Comparison of ENCODE assay signal across 18 cellular contexts in the genomic region with DNA sequence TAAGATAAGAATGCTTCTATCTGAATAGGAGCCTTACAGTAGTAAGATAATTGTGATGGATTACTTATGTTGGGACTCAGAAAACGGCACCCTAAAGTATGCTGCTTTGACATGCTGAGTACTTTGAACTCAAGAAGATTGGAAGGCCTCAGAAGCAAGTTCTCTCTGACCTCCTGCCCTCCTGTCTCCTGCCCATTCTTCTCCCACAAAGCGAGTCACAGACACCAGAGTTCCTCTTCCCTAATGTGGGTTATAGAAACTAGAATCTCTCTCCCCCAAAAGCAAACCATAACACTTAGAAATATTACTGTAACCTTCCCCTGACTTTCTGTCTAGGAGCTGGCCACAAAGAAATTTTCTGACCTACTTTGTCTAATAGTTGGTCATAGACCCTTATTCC.
DNase-seq lines count a peak whose midpoint lies in the region; ATAC-seq, FAIRE-seq and TF ChIP-seq lines count a peak whose summit lies in the region.
"Had no signal": no experiment of that assay in that cellular context is flagged by ENCODE, and none has a peak within 500 bp of the region (broad histone marks: within the 10 kb centered on the region; RNA-seq: fewer than 3 reads in every experiment).

No MANE protein-coding gene starts in this region.

- no peak for TF ChIP-seq POLR2A in H1 (IDR thresholded peaks at IDR 0.05; ENCODE audit: control extremely low read depth in 1 of 2, low read depth in 2 of 2, low read length in 2 of 2)

- WGBS in H1 (ENCODE audit: extremely low coverage in 1 of 2, insufficient coverage in 1 of 2, insufficient read length in 1 of 2, insufficient replicate concordance in 2 of 2, low coverage in 1 of 2, low lambda C conversion rate in 2 of 2, missing lambda C conversion rate in 1 of 2), 2 experiments, result 44% methylated on average over 2 of the region's 2 CpGs; no CpG with 5 or more reads in 1 of the 2 experiments

- H3K9ac ChIP-seq in H1 (replicated peaks in 1 of 4; ENCODE audit: extremely low read depth in 1 of 4, low read depth in 3 of 4, low read length in 3 of 4), result no peak overlapping the region

- no peaks in the 10 kb centered on the region for H3K36me3 Mint-ChIP-seq in stimulated activated effector memory CD8-positive, alpha-beta T cell treated with anti-CD3 and anti-CD28 coated beads, Interleukin-12 subunit alpha, Interleukin-12 subunit beta, amount 100 ng/mL, for 72 hours

- H2BK12ac ChIP-seq in H1 (ENCODE audit: low read depth, low read length), result no peak overlapping the region

- H2BK120ac ChIP-seq in H1 (replicated peaks; ENCODE audit: low read depth, low read length), result no peak overlapping the region

- no peak overlapping the region for H3K23ac ChIP-seq in H1 (ENCODE audit: insufficient read length)

- H3K27me3 ChIP-seq in H1 (replicated peaks in 1 of 4; ENCODE audit: control insufficient read depth in 3 of 4, extremely low read depth in 1 of 4, insufficient read depth in 3 of 4, low read length in 3 of 4), result peaks cover 0 to 7% (median 2%) of the 10 kb centered on the region in 4 experiments; a peak in 4 of 7 replicates
- H3K27me3 ChIP-seq: BE2C had no signal

- FAIRE-seq in RCC 7860 (lab: Jason Lieb, UNC) (peak; percentile 62), H1 (lab: Jason Lieb, UNC) (no peak), frontal cortex (lab: Jason Lieb, UNC) (no peak)
- FAIRE-seq: G401.6 had no signal

- TF ChIP-seq EP300 in H1 (IDR thresholded peaks at IDR 0.05; ENCODE audit: borderline replicate concordance in 1 of 2, low read depth in 2 of 2, low read length in 2 of 2), result no peak

- no peak overlapping the region for H3K18ac ChIP-seq in H1 (ENCODE audit: extremely low read depth, low read length)

- no peaks in the 10 kb centered on the region for H3K4me1 Mint-ChIP-seq in stimulated activated effector memory CD8-positive, alpha-beta T cell treated with anti-CD3 and anti-CD28 coated beads, Interleukin-12 subunit alpha, Interleukin-12 subunit beta, amount 100 ng/mL, for 72 hours

- H2AFZ ChIP-seq in H1 (ENCODE audit: low read length), result no peak overlapping the region

- TF ChIP-seq RAD21 in H1 (IDR thresholded peaks at IDR 0.05 in 1 of 2, conservative IDR thresholded peaks at IDR 0.05 in 1 of 2; ENCODE audit: low read depth in 2 of 2, low read length in 2 of 2), result no peak

- peak; percentile 5 for DNase-seq in SIG-M5 treated with dmso at 0.1 percent for 504 hours (lab: John Stamatoyannopoulos, UW; ENCODE audit: unreplicated experiment)
- no peak for DNase-seq in SIG-M5 (lab: John Stamatoyannopoulos, UW)
- no peak for DNase-seq in RCC 7860 (ENCODE audit: low spot score)
- no peak for DNase-seq in H1 (ENCODE audit: low read depth in 1 of 2, low spot score in 2 of 2)
- DNase-seq in stimulated activated effector memory CD8-positive, alpha-beta T cell treated with anti-CD3 and anti-CD28 coated beads, Interleukin-12 subunit alpha, Interleukin-12 subunit beta, amount 100 ng/mL, for 72 hours (ENCODE audit: low spot score in 2 of 2), result no peak
- no peak for DNase-seq in GM19240 (ENCODE audit: insufficient read length, low spot score)
- DNase-seq in frontal cortex (ENCODE audit: low spot score in 2 of 2), result no peak
- no peak for DNase-seq in stimulated activated CD8-positive, alpha-beta memory T cell treated with anti-CD3 and anti-CD28 coated beads, Interleukin-4, amount 100 ng/mL, for 48 hours
- DNase-seq: BE2C; Caco-2; CD4-positive, alpha-beta T cell; NCI-H1105; NCI-H1694; NCI-H2081 treated with DMSO at 0.1 percent for 48 hours; NK-92 treated with Interleukin-12 subunit alpha and Interleukin-12 subunit beta, amount 100 ng/mL, for 24 hours; RPMI8226; SHP77 treated with DMSO at 0.1 percent for 48 hours had no signal

- H2BK20ac ChIP-seq in H1 (ENCODE audit: low read length), result no peak overlapping the region

- no peak overlapping the region; a peak in 1 of 4 replicates for H3K4me2 ChIP-seq in H1 (ENCODE audit: insufficient read depth in 1 of 2, low read depth in 2 of 2, low read length in 2 of 2)

- H3K27ac ChIP-seq in H1 (ENCODE audit: low read depth, low read length), result no peak overlapping the region

- CTCF ChIA-PET in H1 (lab: Charles Lee; ENCODE audit: partially characterized antibody), result interaction anchor here (0.5 to 1.6 kb wide), 4 partner anchors 8 to 978 kb away, joined by 3 read pairs; no protein-coding TSS in a partner anchor

- H3K14ac ChIP-seq in H1 (ENCODE audit: insufficient read length), result no peak overlapping the region

- H3K4me1 ChIP-seq in H1 (replicated peaks in 1 of 4; ENCODE audit: control insufficient read depth in 3 of 4, insufficient read depth in 4 of 4, low read length in 3 of 4), result peaks cover 0 to 11% (median 3%) of the 10 kb centered on the region in 4 experiments; a peak in 3 of 7 replicates

- H3K9me3 ChIP-seq in H1 (ENCODE audit: insufficient read depth in 2 of 2, low read depth in 1 of 2, low read length in 1 of 2), result no peaks in the 10 kb centered on the region
- H3K9me3 ChIP-seq: BE2C, Caco-2 had no signal

- H3K79me1 ChIP-seq in H1 (ENCODE audit: low read depth, low read length), result no peaks in the 10 kb centered on the region

- peak overlapping the region in 2 of 4 experiments; percentile 10 to 18; a peak in 1 of 8 replicates for H3K4me3 ChIP-seq in H1 (ENCODE audit: extremely low read depth in 1 of 4, insufficient read depth in 2 of 4, low read depth in 3 of 4, low read length in 4 of 4)

- POLR2A ChIA-PET in H1 (lab: Charles Lee; ENCODE audit: partially characterized antibody), result interaction anchor here (1.4 to 1.8 kb wide), 2 partner anchors 8 to 165 kb away, joined by 3 to 4 read pairs; no protein-coding TSS in a partner anchor

- no peak overlapping the region for H3K4me3 Mint-ChIP-seq in stimulated activated effector memory CD8-positive, alpha-beta T cell treated with anti-CD3 and anti-CD28 coated beads, Interleukin-12 subunit alpha, Interleukin-12 subunit beta, amount 100 ng/mL, for 72 hours
- H3K4me3 Mint-ChIP-seq: CD4-positive, alpha-beta T cell had no signal

- no peak overlapping the region for H2BK5ac ChIP-seq in H1 (ENCODE audit: low read depth, low read length)

- H3K23me2 ChIP-seq in H1 (ENCODE audit: low read depth, low read length), result no peaks in the 10 kb centered on the region

- H4K20me1 ChIP-seq in H1 (replicated peaks in 1 of 2; ENCODE audit: control insufficient read depth in 1 of 2, insufficient read depth in 2 of 2, low read length in 2 of 2), result no peaks in the 10 kb centered on the region

- no peak overlapping the region for H4K5ac ChIP-seq in H1 (ENCODE audit: insufficient read length, low read depth, low read length)

- ATAC-seq in stimulated activated effector memory CD8-positive, alpha-beta T cell treated with anti-CD3 and anti-CD28 coated beads, Interleukin-12 subunit alpha, Interleukin-12 subunit beta, amount 100 ng/mL, for 72 hours, result no peak

- no peak for TF ChIP-seq CTCF in H1 (IDR thresholded peaks at IDR 0.05; ENCODE audit: control extremely low read depth in 1 of 3, insufficient read depth in 1 of 3, low read depth in 1 of 3, low read length in 3 of 3)

- H3K4ac ChIP-seq in H1 (replicated peaks; ENCODE audit: insufficient read length, low read depth, low read length), result no peak overlapping the region

- H4K91ac ChIP-seq in H1 (replicated peaks; ENCODE audit: insufficient read length, low read length), result no peak overlapping the region

- peak overlapping the region; percentile 3 for H3K27ac Mint-ChIP-seq in stimulated activated effector memory CD8-positive, alpha-beta T cell treated with anti-CD3 and anti-CD28 coated beads, Interleukin-12 subunit alpha, Interleukin-12 subunit beta, amount 100 ng/mL, for 72 hours
- H3K27ac Mint-ChIP-seq: CD4-positive, alpha-beta T cell had no signal

- H3K36me3 ChIP-seq in H1 (ENCODE audit: control insufficient read depth in 2 of 4, insufficient read depth in 4 of 4, low read length in 3 of 4), result no peaks in the 10 kb centered on the region
- H3K36me3 ChIP-seq: BE2C had no signal

- no peaks in the 10 kb centered on the region for H3K9me3 Mint-ChIP-seq in stimulated activated effector memory CD8-positive, alpha-beta T cell treated with anti-CD3 and anti-CD28 coated beads, Interleukin-12 subunit alpha, Interleukin-12 subunit beta, amount 100 ng/mL, for 72 hours
- H3K9me3 Mint-ChIP-seq: CD4-positive, alpha-beta T cell had no signal

- no peaks in the 10 kb centered on the region for H3K79me2 ChIP-seq in H1 (ENCODE audit: control insufficient read depth in 1 of 2, insufficient read depth in 2 of 2, low read length in 2 of 2)

- no peak overlapping the region for H3K56ac ChIP-seq in H1 (replicated peaks; ENCODE audit: insufficient read length, low read depth, low read length)

- no peak overlapping the region for H2AK5ac ChIP-seq in H1 (ENCODE audit: low read depth, low read length)

- H2BK15ac ChIP-seq in H1 (ENCODE audit: low read length), result 0 out of 2 replicates have a peak overlapping the region, but pooled peaks have one; percentile 61

- no peak overlapping the region for H4K8ac ChIP-seq in H1 (ENCODE audit: extremely low read depth, insufficient read depth, low read length)

TF ChIP-seq in H1, 55 proteins besides CTCF, POLR2A, EP300 and RAD21:
- TF ChIP-seq BRCA1 (IDR thresholded peaks at IDR 0.05; ENCODE audit: low read depth, low read length), result no peak
- no peak for TF ChIP-seq TAF1 (IDR thresholded peaks at IDR 0.05; ENCODE audit: low read depth, low read length)
- TF ChIP-seq SAP30 (IDR thresholded peaks at IDR 0.05; ENCODE audit: insufficient read depth, insufficient replicate concordance, low read length), result no peak
- no peak for TF ChIP-seq CEBPB (IDR thresholded peaks at IDR 0.05; ENCODE audit: low read depth, low read length)
- TF ChIP-seq CREB1 (IDR thresholded peaks at IDR 0.05), result no peak
- no peak for TF ChIP-seq SP4 (IDR thresholded peaks at IDR 0.05; ENCODE audit: low read length)
- TF ChIP-seq KDM1A (IDR thresholded peaks at IDR 0.05; ENCODE audit: borderline replicate concordance, low read length), result no peak
- no peak for TF ChIP-seq POLR2AphosphoS5 (IDR thresholded peaks at IDR 0.05; ENCODE audit: low read depth, low read length)
- no peak for TF ChIP-seq NANOG (IDR thresholded peaks at IDR 0.05; ENCODE audit: insufficient read depth, low read depth, low read length, poor library complexity, severe bottlenecking)
